Comparison of ENCODE assay signal across 35 cellular contexts in the genomic region with DNA sequence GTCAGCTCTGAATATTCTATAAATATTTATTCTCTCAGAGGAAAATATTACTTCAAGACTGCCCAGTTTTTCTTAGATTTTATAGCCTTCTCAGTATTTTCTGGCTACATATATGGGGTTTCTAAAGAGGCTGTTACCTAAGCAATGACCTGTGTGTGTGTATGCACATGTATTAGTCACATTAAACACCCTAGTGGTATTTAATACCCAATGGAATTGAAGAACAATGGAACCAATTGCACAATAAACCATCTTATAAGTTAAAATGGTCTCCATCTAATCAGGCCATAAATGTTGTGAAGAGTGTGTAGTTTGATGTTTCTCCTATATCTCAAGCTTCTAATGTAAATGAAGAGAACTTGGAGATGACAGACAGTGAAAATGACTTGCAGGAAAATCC.
"Had no signal": no experiment of that assay in that cellular context is flagged by ENCODE, and none has a peak within 500 bp of the region (broad histone marks: within the 10 kb centered on the region; RNA-seq: fewer than 3 reads in every experiment).

No MANE protein-coding gene starts in this region.

- H3K27ac ChIP-seq: KMS-11 had no signal

- H3K4me3 ChIP-seq: MG63 had no signal

- DNase-seq: Karpas-422, Kasumi-1, KBM-7, KG1, MG63, MM.1S, MV-4-11, NCI-H1048, NCI-H1092, NCI-H1092 treated with DMSO at 0.1 percent for 48 hours, NCI-H1105, NCI-H1105 treated with DMSO at 0.1 percent for 48 hours, NCI-H1417, NCI-H1417 treated with DMSO at 0.1 percent for 48 hours, NCI-H1436, NCI-H1436 treated with DMSO at 0.1 percent for 48 hours, NCI-H146, NCI-H1694, NCI-H1694 treated with DMSO at 0.1 percent for 48 hours, NCI-H187, NCI-H187 treated with DMSO at 0.1 percent for 48 hours, NCI-H1930, NCI-H2029, NCI-H2029 treated with DMSO at 0.1 percent for 48 hours, NCI-H2081, NCI-H2081 treated with DMSO at 0.1 percent for 48 hours, NCI-H2107, NCI-H2171, NCI-H2171 treated with DMSO at 0.1 percent for 48 hours, NCI-H2227 treated with DMSO at 0.1 percent for 48 hours, NCI-H226, NCI-H345, NCI-H446, NCI-H446 treated with DMSO at 0.1 percent for 48 hours had no signal

- H3K9ac ChIP-seq: KMS-11 had no signal

- H3K27me3 ChIP-seq: MG63 had no signal

- H3K4me2 ChIP-seq: KMS-11 had no signal

- H3K36me3 ChIP-seq: MG63 had no signal
